Comparison of ENCODE assay signal across 8 cellular contexts in the genomic region with DNA sequence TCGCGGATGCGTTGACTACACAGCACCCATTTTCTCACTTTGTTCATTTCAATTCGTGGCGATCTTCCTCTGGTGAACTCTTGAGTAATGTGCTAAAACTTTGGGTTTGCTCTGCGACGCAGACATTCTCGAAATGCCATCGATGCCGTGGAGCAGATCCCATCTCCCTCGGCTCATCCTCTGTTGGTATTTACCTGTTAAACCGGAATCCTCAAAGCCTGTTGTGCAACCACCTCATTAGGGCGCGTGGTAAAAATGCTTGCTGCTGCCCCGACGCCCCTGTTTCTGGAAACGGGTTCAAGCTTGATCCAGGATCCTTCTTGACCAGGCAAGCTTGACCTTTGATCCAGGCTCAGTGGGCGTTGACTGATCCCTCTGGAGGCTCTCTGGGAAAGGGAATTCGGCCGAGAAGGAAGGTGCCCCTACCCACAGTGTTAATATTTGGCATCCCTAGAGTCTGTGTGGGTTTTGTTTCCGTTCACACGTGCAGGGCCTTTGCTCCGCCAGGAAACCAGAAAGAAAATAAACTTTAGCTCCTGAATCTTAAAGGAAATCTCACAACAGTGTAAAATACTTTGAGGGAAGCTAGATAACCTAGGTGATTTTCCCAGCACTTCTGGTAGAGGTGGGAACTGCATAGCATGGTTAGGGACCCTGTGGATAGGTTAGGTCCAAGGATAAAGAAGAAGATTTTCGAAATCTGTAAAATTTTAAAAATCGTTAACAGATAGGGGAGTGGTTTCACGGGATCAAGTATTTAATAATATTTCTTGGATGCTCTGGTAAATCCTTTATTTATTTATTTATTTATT. TPM values are rescaled to one million over a fixed set of nuclear protein-coding genes. Genes with fewer than 3 reads are reported as not detected.
DNase-seq lines count a peak whose midpoint lies in the region; ATAC-seq and TF ChIP-seq lines count a peak whose summit lies in the region.

No MANE protein-coding gene starts in this region.

- POLR2A ChIA-PET in activated CD4-positive, alpha-beta T cell treated with anti-CD3 and anti-CD28 coated beads for 36 hours (lab: Charles Lee) = interaction anchor here (0.6 kb wide), 2 partner anchors 43 to 563 kb away, joined by 3 to 7 read pairs; no protein-coding TSS in a partner anchor

- CTCF ChIA-PET in activated CD4-positive, alpha-beta T cell treated with anti-CD3 and anti-CD28 coated beads for 36 hours (lab: Charles Lee) = interaction anchor here (0.6 to 1.9 kb wide), 5 partner anchors 14 to 178 kb away, joined by 3 to 6 read pairs (median 3); no protein-coding TSS in a partner anchor

- peak overlapping the region; percentile 90 for H3K4me3 ChIP-seq in fibroblast of the aortic adventitia (ENCODE audit: low read depth, low read length)

- H3K27ac Mint-ChIP-seq in activated CD4-positive, alpha-beta T cell treated with anti-CD3 and anti-CD28 coated beads for 36 hours = peak overlapping the region; percentile 99
- H3K27ac Mint-ChIP-seq in neural crest cell (ENCODE audit: unreplicated experiment) = peak overlapping the region; percentile 95

- no peaks in the 10 kb centered on the region for H3K27me3 Mint-ChIP-seq in activated CD4-positive, alpha-beta T cell treated with anti-CD3 and anti-CD28 coated beads for 36 hours
- no peaks in the 10 kb centered on the region for H3K27me3 Mint-ChIP-seq in neural crest cell (ENCODE audit: low read depth)

- DNase-seq in activated CD4-positive, alpha-beta T cell treated with anti-CD3 and anti-CD28 coated beads for 36 hours = peak; percentile 33
- no peak for DNase-seq in activated CD4-positive, alpha-beta T cell treated with anti-CD3 and anti-CD28 coated beads, Interleukin-2, amount 50 U/mL, for 4 hours
- DNase-seq in NCI-H146 treated with DMSO at 0.1 percent for 48 hours (lab: John Stamatoyannopoulos, UW; ENCODE audit: unreplicated experiment) (peak; percentile 26), activated T-cell treated with anti-CD3 and anti-CD28 coated beads for 4 hours (peak; percentile 1), fibroblast of the aortic adventitia (ENCODE audit: low read depth) (peak; percentile 55), neural crest cell (ENCODE audit: low read depth, low spot score) (peak; percentile 29), mesenteric fat pad (ENCODE audit: low spot score) (no peak), SHP77 (lab: John Stamatoyannopoulos, UW) (no peak)

- H3K4me1 Mint-ChIP-seq in activated CD4-positive, alpha-beta T cell treated with anti-CD3 and anti-CD28 coated beads for 36 hours = peaks cover 47% of the 10 kb centered on the region
- H3K4me1 Mint-ChIP-seq in neural crest cell = peaks cover 42% of the 10 kb centered on the region

- peaks cover 23% of the 10 kb centered on the region for H3K36me3 Mint-ChIP-seq in activated CD4-positive, alpha-beta T cell treated with anti-CD3 and anti-CD28 coated beads for 36 hours (ENCODE audit: low read depth)
- peaks cover 5% of the 10 kb centered on the region for H3K36me3 Mint-ChIP-seq in neural crest cell (ENCODE audit: low read depth)

- peak overlapping the region; percentile 88 for H3K4me3 Mint-ChIP-seq in activated CD4-positive, alpha-beta T cell treated with anti-CD3 and anti-CD28 coated beads for 36 hours
- peak overlapping the region; percentile 94 for H3K4me3 Mint-ChIP-seq in neural crest cell

- no peak for ATAC-seq in activated CD4-positive, alpha-beta T cell treated with anti-CD3 and anti-CD28 coated beads for 36 hours

- TF ChIP-seq CTCF in fibroblast of the aortic adventitia (IDR thresholded peaks at IDR 0.05; ENCODE audit: insufficient read depth, low read length) (peak; percentile 46), neural crest cell (conservative IDR thresholded peaks at IDR 0.05) (no peak)

- intact Hi-C loops in activated CD4-positive, alpha-beta T cell treated with anti-CD3 and anti-CD28 coated beads for 36 hours (cut with DNase I, micrococcal nuclease) = loop anchor here (2.0 to 10.0 kb wide), 9 partner anchors 41 to 1769 kb away; a partner anchor contains a TSS

- no peaks in the 10 kb centered on the region for H3K9me3 Mint-ChIP-seq in activated CD4-positive, alpha-beta T cell treated with anti-CD3 and anti-CD28 coated beads for 36 hours (ENCODE audit: low read depth)
- H3K9me3 Mint-ChIP-seq in neural crest cell = no peaks in the 10 kb centered on the region

RNA-seq across cellular contexts. Expression of a gene that starts 1.0 kb away (rescaled TPM):
- 100 to 1,000 TPM in 1 of 2 experiments, 10 to 100 TPM in 1; 89.0 to 151 TPM for total RNA-seq in activated CD4-positive, alpha-beta T cell treated with anti-CD3 and anti-CD28 coated beads for 36 hours
- total RNA-seq in fibroblast of the aortic adventitia (ENCODE audit: low replicate concordance) (55.5 and 96.3 TPM in 2 replicates), neural crest cell (141 and 153 TPM in 2 replicates), mesenteric fat pad (87.2 TPM)

Comparison
In these comparisons a context has a peak if more than half of its experiments do, and no peak if none do; other contexts are left out.
1. DNase-seq: peak in activated CD4-positive, alpha-beta T cell treated with anti-CD3 and anti-CD28 coated beads for 36 hours (single experiment), NCI-H146 treated with DMSO at 0.1 percent for 48 hours (single experiment), activated T-cell treated with anti-CD3 and anti-CD28 coated beads for 4 hours (single experiment), fibroblast of the aortic adventitia (single experiment) and neural crest cell (single experiment); none in activated CD4-positive, alpha-beta T cell treated with anti-CD3 and anti-CD28 coated beads, Interleukin-2, amount 50 U/mL, for 4 hours (0 of 2), mesenteric fat pad (single experiment) and SHP77 (0 of 2).